ENCODE assay signal across 16 cellular contexts in genomic region chr6:135488023-135488422, GRCh38. TPM values are rescaled to one million over a fixed set of nuclear protein-coding genes. Genes with fewer than 3 reads are reported as not detected.
DNase-seq lines count a peak whose midpoint lies in the region; ATAC-seq, FAIRE-seq and TF ChIP-seq lines count a peak whose summit lies in the region.
"Had no signal": no experiment of that assay in that cellular context is flagged by ENCODE, and none has a peak within 500 bp of the region (broad histone marks: within the 10 kb centered on the region; RNA-seq: fewer than 3 reads in every experiment).

No MANE protein-coding gene starts in this region.

- H3K36me3 ChIP-seq in K562 (ENCODE audit: control insufficient read depth, insufficient read depth, low read length) (peaks cover 85% of the 10 kb centered on the region), GM23338 (ENCODE audit: insufficient read depth) (peaks cover 26% of the 10 kb centered on the region)

- CTCF ChIA-PET in K562 (lab: Yijun Ruan, JAX; ENCODE audit: low intra/inter-chr PET ratio) = no interaction called here

- no peaks in the 10 kb centered on the region for H3K9me1 ChIP-seq in K562 (ENCODE audit: control insufficient read depth, insufficient read depth, low read length)

- H3K27me3 ChIP-seq in K562 (ENCODE audit: control insufficient read depth in 2 of 2, insufficient read depth in 2 of 2, low read length in 2 of 2) = no peaks in the 10 kb centered on the region
- H3K27me3 ChIP-seq in GM23338 (ENCODE audit: insufficient read depth) = no peaks in the 10 kb centered on the region

- H3K27ac ChIP-seq in K562 (ENCODE audit: extremely low read depth, low read depth, low read length) = no peak overlapping the region
- no peak overlapping the region for H3K27ac ChIP-seq in GM23338 (ENCODE audit: low read depth)
- H3K27ac ChIP-seq: lower lobe of right lung had no signal

- ATAC-seq in K562 (no peak), GM23338 (no peak)
- ATAC-seq: lower lobe of right lung had no signal

- no peak overlapping the region for H3K4me3 ChIP-seq in K562
- no peak overlapping the region for H3K4me3 ChIP-seq in GM23338
- H3K4me3 ChIP-seq: lower lobe of right lung had no signal

- H3K27me3 Mint-ChIP-seq in GM23338 (ENCODE audit: insufficient read depth, low read depth, poor library complexity) = no peaks in the 10 kb centered on the region

- FAIRE-seq in HTR-8/SVneo (lab: Jason Lieb, UNC) (no peak), K562 (lab: Jason Lieb, UNC) (no peak), GM12892 (lab: Jason Lieb, UNC) (no peak)

- H2AFZ ChIP-seq in K562 (ENCODE audit: low read depth, low read length) = no peak overlapping the region
- no peak overlapping the region for H2AFZ ChIP-seq in GM23338

- TF ChIP-seq CTCF in K562 (IDR thresholded peaks at IDR 0.05 in 2 of 3, conservative IDR thresholded peaks at IDR 0.05 in 1 of 3; ENCODE audit: insufficient read depth in 2 of 3, low read depth in 1 of 3, low read length in 3 of 3) = no peak
- TF ChIP-seq CTCF in GM23338 (conservative IDR thresholded peaks at IDR 0.05; ENCODE audit: low read depth in 2 of 2) = no peak

- peaks cover 8% of the 10 kb centered on the region for H3K9me3 ChIP-seq in K562 (replicated peaks; ENCODE audit: control insufficient read depth, insufficient read depth, low read depth, low read length)

- H3K4me2 ChIP-seq in K562 (ENCODE audit: insufficient read depth, low read length) (no peak overlapping the region), GM23338 (no peak overlapping the region)

- H3K9ac ChIP-seq in K562 (ENCODE audit: insufficient read depth in 1 of 2, low read depth in 2 of 2, low read length in 2 of 2) = no peak overlapping the region

- no peak for TF ChIP-seq POLR2A in K562 (conservative IDR thresholded peaks at IDR 0.05)
- TF ChIP-seq POLR2A in GM12892 (IDR thresholded peaks at IDR 0.05; ENCODE audit: low read depth, low read length) = no peak

- DNase-seq in ACHN (peak; percentile 31), HTR-8/SVneo (ENCODE audit: insufficient read length, low spot score) (peak; percentile 48), K562 (ENCODE audit: extremely low read depth in 1 of 4, low spot score in 3 of 4) (no peak), hepatic stellate cell (ENCODE audit: low spot score) (peak; percentile 38), COR-L47 (lab: John Stamatoyannopoulos, UW) (no peak), GM12892 (ENCODE audit: insufficient read length) (no peak), GM23338 (ENCODE audit: low spot score) (no peak), GM19240 (ENCODE audit: insufficient read length, low spot score) (no peak)
- DNase-seq: activated CD8-positive, alpha-beta memory T cell treated with anti-CD3 and anti-CD28 coated beads for 24 hours; activated effector memory CD4-positive, alpha-beta T cell treated with anti-CD3 and anti-CD28 coated beads, Interleukin-2, amount 50 U/mL, for 16 hours; AML-193; DMS 273 treated with DMSO at 0.1 percent for 48 hours; erythroblast; lower lobe of right lung; MV-4-11; NCI-H2107 had no signal

- H3K9me3 Mint-ChIP-seq in GM23338 = peaks cover 16% of the 10 kb centered on the region

- H3K79me2 ChIP-seq in K562 (ENCODE audit: control insufficient read depth, insufficient read depth, low read length) (no peaks in the 10 kb centered on the region), GM23338 (replicated peaks; ENCODE audit: insufficient read depth) (peaks cover 6% of the 10 kb centered on the region)

- POLR2A ChIA-PET in K562 (lab: Yijun Ruan, JAX) = no interaction called here

- no peak overlapping the region for H3K27ac Mint-ChIP-seq in GM23338

- TF ChIP-seq RAD21 in K562 (CRISPR knock-in tag; conservative IDR thresholded peaks at IDR 0.05 in 1 of 2, IDR thresholded peaks at IDR 0.05 in 1 of 2) = no peak

- no peaks in the 10 kb centered on the region for H3K9me2 ChIP-seq in GM23338 (ENCODE audit: insufficient read depth)

- 86% methylated on average over 3 of the region's 3 CpGs for WGBS in K562 (ENCODE audit: insufficient coverage, low coverage, missing lambda C conversion rate)

- BruUV-seq in K562 (replicated peaks; lab: Mats Ljungman, UMichigan) = no TSS peak

- H3K4me3 Mint-ChIP-seq in GM23338 = no peak overlapping the region

- TF ChIP-seq EP300 in K562 (IDR thresholded peaks at IDR 0.05; ENCODE audit: low read length) = no peak

- H3K36me3 Mint-ChIP-seq in GM23338 (ENCODE audit: low read depth) = peaks cover 56% of the 10 kb centered on the region

- in situ Hi-C loops in ACHN (cut with HindIII; ENCODE audit: low pct_ligation_motif_present, low pct_unique_long_range_greater_than_20kb, low sequenced_read_pairs) = no loop called here
- in situ Hi-C loops in K562 (cut with MboI) = no loop called here

- peaks cover 17% of the 10 kb centered on the region for H3K4me1 Mint-ChIP-seq in GM23338

- intact Hi-C loops in K562 (cut with micrococcal nuclease) = no loop called here

- H3K4me1 ChIP-seq in K562 (replicated peaks in 1 of 2; ENCODE audit: control insufficient read depth in 2 of 2, insufficient read depth in 2 of 2, low read length in 2 of 2) = no peaks in the 10 kb centered on the region
- peaks cover 9% of the 10 kb centered on the region for H3K4me1 ChIP-seq in GM23338 (ENCODE audit: insufficient read depth)
- H3K4me1 ChIP-seq: lower lobe of right lung had no signal

- no peaks in the 10 kb centered on the region for H4K20me1 ChIP-seq in K562 (replicated peaks; ENCODE audit: control insufficient read depth, insufficient read depth, low read length)
- H4K20me1 ChIP-seq in GM23338 (replicated peaks; ENCODE audit: insufficient read depth) = no peaks in the 10 kb centered on the region

- H3F3A ChIP-seq in GM23338 (replicated peaks; ENCODE audit: low read depth) = no peaks in the 10 kb centered on the region

TF ChIP-seq in K562, 482 proteins besides CTCF, POLR2A, EP300 and RAD21:
- TF ChIP-seq KDM1A (IDR thresholded peaks at IDR 0.05) = peak; percentile 22 to 46; a peak in 2 of 4 replicates
- no peak for TF ChIP-seq ZKSCAN3 (CRISPR knock-in tag; IDR thresholded peaks at IDR 0.05)
- peak; percentile 63 for TF ChIP-seq ATF3 (IDR thresholded peaks at IDR 0.05)
- TF ChIP-seq ATF3 (CRISPR knock-in tag; conservative IDR thresholded peaks at IDR 0.05) = no peak
- TF ChIP-seq FOSL1 (tag; conservative IDR thresholded peaks at IDR 0.05) = 0 out of 2 replicates have a peak, but pooled peaks have one; percentile 23

TF ChIP-seq in GM23338, 12 proteins besides CTCF, POLR2A, EP300 and RAD21 (continues in another document):
- TF ChIP-seq POLR2AphosphoS5 (IDR thresholded peaks at IDR 0.05; ENCODE audit: low read depth) (no peak), STAT1 (IDR thresholded peaks at IDR 0.05; ENCODE audit: unreplicated experiment) (no peak), JUNB (IDR thresholded peaks at IDR 0.05; ENCODE audit: unreplicated experiment) (no peak), REST (IDR thresholded peaks at IDR 0.05; ENCODE audit: unreplicated experiment) (no peak), NANOG (IDR thresholded peaks at IDR 0.05; ENCODE audit: borderline replicate concordance) (no peak), EZH2phosphoT487 (IDR thresholded peaks at IDR 0.05; ENCODE audit: unreplicated experiment) (no peak)

RNA-seq across cellular contexts. Expression of gene AHI1, which starts 9.5 kb away (rescaled TPM):
- 51.8 and 267 TPM in 2 replicates for total RNA-seq in K562 (2011; cell fraction: chromatin; rRNA removed; ENCODE audit: low replicate concordance)
- total RNA-seq in K562 (2011; cell fraction: nucleolus; rRNA removed) = 24.5 and 37.9 TPM in 2 replicates
- 73.0 and 108 TPM in 2 replicates for total RNA-seq in K562 (2011; cell fraction: nucleoplasm; rRNA removed)
- total RNA-seq in K562 (2014; rRNA removed) = 23.8 and 26.2 TPM in 2 replicates
- total RNA-seq in K562 (2014; rRNA removed; fragmentation: Illumina TruSeq; extraction: Trizol) = 45.6 and 54.3 TPM in 2 replicates
- total RNA-seq in K562 (2015; rRNA removed; fragmentation: Illumina TruSeq; extraction: Trizol) = 37.1 and 41.1 TPM in 2 replicates
- total RNA-seq in K562 (2021) = 30.9 and 33.8 TPM in 2 replicates
- 39.6 and 54.9 TPM in 2 replicates for polyA plus RNA-seq in K562 (2011; rRNA removed)
- polyA plus RNA-seq in K562 (2011; cell fraction: cytosol; rRNA removed) = 6.8 and 11.1 TPM in 2 replicates
- polyA plus RNA-seq in K562 (2011; cell fraction: nucleus; rRNA removed) = 63.7 and 78.6 TPM in 2 replicates
- 19.1 and 23.8 TPM in 2 replicates for polyA plus RNA-seq in K562 (2012)
- polyA plus RNA-seq in K562 (2014; fragmentation: Illumina TruSeq; extraction: Trizol) = 30.0 and 34.8 TPM in 2 replicates
- polyA plus RNA-seq in K562 (2014; fragmentation: Nextera tagmentation; extraction: Ambion mirVana) = 10 to 100 TPM; 24.7 to 27.7 TPM
- polyA plus RNA-seq in K562 (2014; rRNA removed) = 24.1 and 32.2 TPM in 2 replicates
- polyA minus RNA-seq in K562 (2011; rRNA and poly(A)+ RNA removed) = 104 and 113 TPM in 2 replicates
- polyA minus RNA-seq in K562 (2011; cell fraction: cytosol; rRNA and poly(A)+ RNA removed) = 19.1 and 22.9 TPM in 2 replicates
- 73.5 and 131 TPM in 2 replicates for polyA minus RNA-seq in K562 (2011; cell fraction: nucleus; rRNA and poly(A)+ RNA removed)
- polyA plus RNA-seq in GM12892 (2012; ENCODE audit: missing spikeins) = 13.5 TPM
- 17.5 and 19.8 TPM in 2 replicates for total RNA-seq in GM23338 (2014; rRNA removed; shearing (Covaris generic))
- 52.4 and 72.9 TPM in 2 replicates for polyA plus RNA-seq in GM23338 (2016; fragmentation: Nextera tagmentation; extraction: Ambion mirVana)

Comparison
In these comparisons a context has a peak if more than half of its experiments do, and no peak if none do; other contexts are left out.
1. DNase-seq: peak in ACHN (single experiment), HTR-8/SVneo (single experiment) and hepatic stellate cell (single experiment); none in K562 (0 of 4), COR-L47 (single experiment), GM12892 (single experiment), GM23338 (single experiment) and GM19240 (single experiment).